Comparison of ENCODE assay signal across 20 cellular contexts in the genomic region with DNA sequence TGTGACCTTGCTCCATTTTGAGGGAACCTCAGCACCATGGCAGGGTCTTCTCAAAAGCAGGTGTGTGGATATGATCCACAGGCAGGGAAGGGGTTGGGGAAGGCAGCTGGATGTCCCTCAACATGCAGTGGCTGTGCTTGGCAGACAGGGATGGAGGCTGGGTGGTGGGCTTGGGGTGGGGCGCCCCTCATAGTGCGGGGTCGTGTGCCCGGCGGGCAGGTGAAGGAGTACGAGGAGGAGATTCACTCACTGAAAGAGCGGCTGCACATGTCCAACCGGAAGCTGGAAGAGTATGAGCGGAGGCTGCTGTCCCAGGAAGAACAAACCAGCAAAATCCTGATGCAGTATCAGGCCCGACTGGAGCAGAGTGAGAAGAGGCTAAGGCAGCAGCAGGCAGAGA. TPM values are rescaled to one million over a fixed set of nuclear protein-coding genes. Genes with fewer than 3 reads are reported as not detected.
DNase-seq lines count a peak whose midpoint lies in the region; ATAC-seq and TF ChIP-seq lines count a peak whose summit lies in the region.
"Had no signal": no experiment of that assay in that cellular context is flagged by ENCODE, and none has a peak within 500 bp of the region (broad histone marks: within the 10 kb centered on the region; RNA-seq: fewer than 3 reads in every experiment).

No MANE protein-coding gene starts in this region.

- H3K4me3 Mint-ChIP-seq in activated T-cell treated with anti-CD3 and anti-CD28 coated beads, Interleukin-2, amount 50 U/mL, for 24 hours = no peak overlapping the region
- no peak overlapping the region for H3K4me3 Mint-ChIP-seq in central memory CD8-positive, alpha-beta T cell
- H3K4me3 Mint-ChIP-seq in stimulated activated effector memory CD8-positive, alpha-beta T cell treated with anti-CD3 and anti-CD28 coated beads, Interleukin-12 subunit alpha, Interleukin-12 subunit beta, amount 100 ng/mL, for 72 hours = no peak overlapping the region
- no peak overlapping the region for H3K4me3 Mint-ChIP-seq in H9
- H3K4me3 Mint-ChIP-seq: GM23338 had no signal

- no peak overlapping the region for H2BK15ac ChIP-seq in H9 (ENCODE audit: low read depth, low read length)

- H3K9me2 ChIP-seq in Karpas-422 (replicated peaks; ENCODE audit: insufficient read depth, low read length) = no peaks in the 10 kb centered on the region

- no peaks in the 10 kb centered on the region for H3K79me1 ChIP-seq in H9 (ENCODE audit: insufficient read depth, low read depth, low read length, poor library complexity, severe bottlenecking)

- H3K79me2 ChIP-seq in Karpas-422 (ENCODE audit: low read length) (no peaks in the 10 kb centered on the region), H9 (ENCODE audit: insufficient read depth, low read length) (no peaks in the 10 kb centered on the region)

- ATAC-seq in central memory CD8-positive, alpha-beta T cell (replicated peaks; ENCODE audit: extremely low read depth, poor library complexity, severe bottlenecking) = no peak
- ATAC-seq in stimulated activated effector memory CD8-positive, alpha-beta T cell treated with anti-CD3 and anti-CD28 coated beads, Interleukin-12 subunit alpha, Interleukin-12 subunit beta, amount 100 ng/mL, for 72 hours = no peak
- ATAC-seq: GM23338, HepG2 had no signal

- H3T11ph ChIP-seq in H9 (ENCODE audit: low read length) = no peak overlapping the region

- H3K36me3 ChIP-seq in Karpas-422 (ENCODE audit: insufficient read depth, low read length) = peaks cover 13% of the 10 kb centered on the region; the same call in 1 of the 2 replicates
- H3K36me3 ChIP-seq: MG63 had no signal

- no peak for DNase-seq in activated T-cell treated with anti-CD3 and anti-CD28 coated beads, Interleukin-2, amount 50 U/mL, for 24 hours
- no peak for DNase-seq in activated T-cell treated with anti-CD3 and anti-CD28 coated beads, Interleukin-2, amount 50 U/mL, for 1 hour
- DNase-seq in Karpas-422 (peak; percentile 12), NCI-H2107 (lab: John Stamatoyannopoulos, UW) (no peak), H9 (no peak), DMS79 treated with DMSO at 0.1 percent for 48 hours (lab: John Stamatoyannopoulos, UW) (no peak)
- no peak for DNase-seq in central memory CD8-positive, alpha-beta T cell (ENCODE audit: low spot score in 2 of 2)
- no peak for DNase-seq in stimulated activated effector memory CD8-positive, alpha-beta T cell treated with anti-CD3 and anti-CD28 coated beads, Interleukin-12 subunit alpha, Interleukin-12 subunit beta, amount 100 ng/mL, for 72 hours (ENCODE audit: low spot score in 2 of 2)
- DNase-seq: C1 segment of cervical spinal cord, GF-D8, MG63, NCI-H1092 treated with DMSO at 0.1 percent for 48 hours, NCI-H1694, NCI-H446 treated with DMSO at 0.1 percent for 48 hours, NCI-H748 treated with DMSO at 0.1 percent for 48 hours, Right ventricle myocardium superior had no signal

- no peak overlapping the region for H2BK12ac ChIP-seq in H9 (ENCODE audit: insufficient read length, low read depth, low read length)

- H3K27me3 Mint-ChIP-seq in activated T-cell treated with anti-CD3 and anti-CD28 coated beads, Interleukin-2, amount 50 U/mL, for 24 hours = no peaks in the 10 kb centered on the region
- H3K27me3 Mint-ChIP-seq in central memory CD8-positive, alpha-beta T cell = no peaks in the 10 kb centered on the region
- no peaks in the 10 kb centered on the region; the same call in 1 of the 2 replicates for H3K27me3 Mint-ChIP-seq in H9 (ENCODE audit: low read depth)

- no peak overlapping the region for H3K23ac ChIP-seq in H9 (ENCODE audit: insufficient read length, low read depth, low read length)

- H3K4ac ChIP-seq in H9 (ENCODE audit: low read depth, low read length) = no peak overlapping the region

- H3K9me3 ChIP-seq in Karpas-422 (ENCODE audit: low read length) (no peaks in the 10 kb centered on the region), H9 (ENCODE audit: control insufficient read depth, low read depth, low read length) (no peaks in the 10 kb centered on the region)
- H3K9me3 ChIP-seq: MG63, Peyer's patch had no signal

- H2AK5ac ChIP-seq in H9 (ENCODE audit: insufficient read length, low read length) = no peak overlapping the region

- H3K4me2 ChIP-seq in Karpas-422 (ENCODE audit: low read depth, low read length, poor library complexity, severe bottlenecking) (no peak overlapping the region), H9 (ENCODE audit: insufficient read depth, insufficient read length, low read length) (no peak overlapping the region)
- H3K4me2 ChIP-seq: GM23338, KMS-11 had no signal

- H4K5ac ChIP-seq in H9 (ENCODE audit: insufficient read length, low read depth, low read length) = no peak overlapping the region

- no peak overlapping the region for H3K56ac ChIP-seq in H9 (ENCODE audit: insufficient read length, low read depth, low read length)

- H2BK5ac ChIP-seq in H9 (ENCODE audit: insufficient read length, low read length) = no peak overlapping the region

- H4K20me1 ChIP-seq in Karpas-422 (ENCODE audit: insufficient read depth, low read depth, low read length) = no peaks in the 10 kb centered on the region
- no peaks in the 10 kb centered on the region for H4K20me1 ChIP-seq in H9 (ENCODE audit: control insufficient read depth, insufficient read depth, insufficient read length)

- H3K27ac Mint-ChIP-seq in activated T-cell treated with anti-CD3 and anti-CD28 coated beads, Interleukin-2, amount 50 U/mL, for 24 hours = peak overlapping the region; percentile 60
- peak overlapping the region; percentile 69 for H3K27ac Mint-ChIP-seq in central memory CD8-positive, alpha-beta T cell (ENCODE audit: low read depth)
- H3K27ac Mint-ChIP-seq in stimulated activated effector memory CD8-positive, alpha-beta T cell treated with anti-CD3 and anti-CD28 coated beads, Interleukin-12 subunit alpha, Interleukin-12 subunit beta, amount 100 ng/mL, for 72 hours = peak overlapping the region; percentile 84
- H3K27ac Mint-ChIP-seq in H9 = no peak overlapping the region
- H3K27ac Mint-ChIP-seq: GM23338 had no signal

- no peaks in the 10 kb centered on the region for H3K9me3 Mint-ChIP-seq in activated T-cell treated with anti-CD3 and anti-CD28 coated beads, Interleukin-2, amount 50 U/mL, for 24 hours
- H3K9me3 Mint-ChIP-seq in central memory CD8-positive, alpha-beta T cell = no peaks in the 10 kb centered on the region
- H3K9me3 Mint-ChIP-seq in stimulated activated effector memory CD8-positive, alpha-beta T cell treated with anti-CD3 and anti-CD28 coated beads, Interleukin-12 subunit alpha, Interleukin-12 subunit beta, amount 100 ng/mL, for 72 hours = no peaks in the 10 kb centered on the region
- H3K9me3 Mint-ChIP-seq in H9 = no peaks in the 10 kb centered on the region
- H3K9me3 Mint-ChIP-seq: GM23338 had no signal

- H3K27ac ChIP-seq in Karpas-422 (ENCODE audit: low read length) (no peak overlapping the region), H9 (ENCODE audit: insufficient read length, low read depth, low read length) (no peak overlapping the region)
- H3K27ac ChIP-seq: KMS-11, Peyer's patch had no signal

- no peak overlapping the region for H4K91ac ChIP-seq in H9 (ENCODE audit: insufficient read length, low read depth, low read length)

- H3K23me2 ChIP-seq in H9 (ENCODE audit: insufficient read length, low read depth, low read length, poor library complexity, severe bottlenecking) = no peaks in the 10 kb centered on the region

- WGBS in H9 (ENCODE audit: extremely low coverage, insufficient read length, low lambda C conversion rate) = no CpG with 5 or more reads among the region's 10 CpGs

- no peak overlapping the region for H3K18ac ChIP-seq in H9 (ENCODE audit: insufficient read length, low read depth, low read length)

- H3K4me1 ChIP-seq in Karpas-422 (ENCODE audit: low read length) (no peaks in the 10 kb centered on the region), H9 (ENCODE audit: insufficient read depth, low read length) (no peaks in the 10 kb centered on the region)
- H3K4me1 ChIP-seq: Peyer's patch had no signal

- peaks cover 77% of the 10 kb centered on the region for H3K36me3 Mint-ChIP-seq in activated T-cell treated with anti-CD3 and anti-CD28 coated beads, Interleukin-2, amount 50 U/mL, for 24 hours (ENCODE audit: low read depth)
- H3K36me3 Mint-ChIP-seq in central memory CD8-positive, alpha-beta T cell (ENCODE audit: insufficient read depth) = peaks cover 12% of the 10 kb centered on the region
- H3K36me3 Mint-ChIP-seq in stimulated activated effector memory CD8-positive, alpha-beta T cell treated with anti-CD3 and anti-CD28 coated beads, Interleukin-12 subunit alpha, Interleukin-12 subunit beta, amount 100 ng/mL, for 72 hours = peaks cover 62% of the 10 kb centered on the region
- peaks cover 64 to 90% (median 83%) of the 10 kb centered on the region in 3 experiments; a peak in 6 of 7 replicates for H3K36me3 Mint-ChIP-seq in H9 (ENCODE audit: insufficient read depth in 1 of 3, low read depth in 3 of 3)

- no peak overlapping the region for H3K14ac ChIP-seq in H9 (ENCODE audit: insufficient read depth, low read length)

- H4K8ac ChIP-seq in H9 (replicated peaks; ENCODE audit: insufficient read length, low read depth, low read length) = no peak overlapping the region

- no peak overlapping the region for H2BK20ac ChIP-seq in H9 (ENCODE audit: low read depth, low read length, poor library complexity, severe bottlenecking)

- no peak overlapping the region for H2BK120ac ChIP-seq in H9 (ENCODE audit: low read depth, low read length, poor library complexity, severe bottlenecking)

- H3K27me3 ChIP-seq in Karpas-422 (ENCODE audit: low read length) (no peaks in the 10 kb centered on the region), H9 (ENCODE audit: insufficient read depth, low read length) (no peaks in the 10 kb centered on the region)
- H3K27me3 ChIP-seq: MG63, Peyer's patch had no signal

- no peak for TF ChIP-seq CTCF in H9 (conservative IDR thresholded peaks at IDR 0.05)

- H3K4me1 Mint-ChIP-seq in activated T-cell treated with anti-CD3 and anti-CD28 coated beads, Interleukin-2, amount 50 U/mL, for 24 hours (ENCODE audit: low read depth) = peaks cover 2% of the 10 kb centered on the region
- peaks cover 7% of the 10 kb centered on the region for H3K4me1 Mint-ChIP-seq in central memory CD8-positive, alpha-beta T cell
- peaks cover 19% of the 10 kb centered on the region for H3K4me1 Mint-ChIP-seq in stimulated activated effector memory CD8-positive, alpha-beta T cell treated with anti-CD3 and anti-CD28 coated beads, Interleukin-12 subunit alpha, Interleukin-12 subunit beta, amount 100 ng/mL, for 72 hours
- 0 out of 4 replicates have a peak, but pooled peaks cover 0 to 4% of the 10 kb centered on the region in 2 experiments for H3K4me1 Mint-ChIP-seq in H9

- H3K9ac ChIP-seq in Karpas-422 (ENCODE audit: low read length) (no peak overlapping the region), H9 (ENCODE audit: extremely low read depth, insufficient read length, low read length) (no peak overlapping the region)
- H3K9ac ChIP-seq: KMS-11 had no signal

- H3K4me3 ChIP-seq in Karpas-422 (ENCODE audit: low read length) = no peak overlapping the region
- H3K4me3 ChIP-seq: GM23338, MG63, Peyer's patch had no signal

- H2AFZ ChIP-seq in Karpas-422 (ENCODE audit: low read length) (no peak overlapping the region), H9 (ENCODE audit: low read length) (no peak overlapping the region)
- H2AFZ ChIP-seq: GM23338 had no signal

RNA-seq across cellular contexts. Expression of gene ZBTB9, which starts 8.0 kb away (rescaled TPM):
- total RNA-seq in Karpas-422 (2014; rRNA removed; shearing (Covaris generic); ENCODE audit: low replicate concordance) = 5.1 and 6.8 TPM in 2 replicates
- total RNA-seq in H9 (2021) = 48.1 and 53.1 TPM in 2 replicates

RNA-seq across cellular contexts. Expression of gene SYNGAP1, which starts 26.5 kb away (rescaled TPM):
- 16.3 and 16.7 TPM in 2 replicates for total RNA-seq in Karpas-422 (2014; rRNA removed; shearing (Covaris generic); ENCODE audit: low replicate concordance)
- total RNA-seq in H9 (2021) = 111 and 121 TPM in 2 replicates

RNA-seq across cellular contexts. Expression of gene CUTA, which starts 28.4 kb away (rescaled TPM):
- total RNA-seq in Karpas-422 (2014; rRNA removed; shearing (Covaris generic); ENCODE audit: low replicate concordance) = 223 and 260 TPM in 2 replicates
- 257 and 264 TPM in 2 replicates for total RNA-seq in H9 (2021)

RNA-seq across cellular contexts. Expression of gene PHF1, which starts 35.5 kb away (rescaled TPM):
- total RNA-seq in Karpas-422 (2014; rRNA removed; shearing (Covaris generic); ENCODE audit: low replicate concordance) = 32.6 and 66.6 TPM in 2 replicates
- 49.8 and 56.8 TPM in 2 replicates for total RNA-seq in H9 (2021)

RNA-seq across cellular contexts. Expression of gene KIFC1, which starts 54.7 kb away (rescaled TPM):
- total RNA-seq in Karpas-422 (2014; rRNA removed; shearing (Covaris generic); ENCODE audit: low replicate concordance) = 37.8 and 42.8 TPM in 2 replicates
- total RNA-seq in H9 (2021) = 73.1 and 73.8 TPM in 2 replicates

Comparison
In these comparisons a context has a peak if more than half of its experiments do, and no peak if none do; other contexts are left out.
1. H3K27ac Mint-ChIP-seq: peak in activated T-cell treated with anti-CD3 and anti-CD28 coated beads, Interleukin-2, amount 50 U/mL, for 24 hours (single experiment), central memory CD8-positive, alpha-beta T cell (single experiment) and stimulated activated effector memory CD8-positive, alpha-beta T cell treated with anti-CD3 and anti-CD28 coated beads, Interleukin-12 subunit alpha, Interleukin-12 subunit beta, amount 100 ng/mL, for 72 hours (single experiment); none in H9 (0 of 3).